In the genomic region with DNA sequence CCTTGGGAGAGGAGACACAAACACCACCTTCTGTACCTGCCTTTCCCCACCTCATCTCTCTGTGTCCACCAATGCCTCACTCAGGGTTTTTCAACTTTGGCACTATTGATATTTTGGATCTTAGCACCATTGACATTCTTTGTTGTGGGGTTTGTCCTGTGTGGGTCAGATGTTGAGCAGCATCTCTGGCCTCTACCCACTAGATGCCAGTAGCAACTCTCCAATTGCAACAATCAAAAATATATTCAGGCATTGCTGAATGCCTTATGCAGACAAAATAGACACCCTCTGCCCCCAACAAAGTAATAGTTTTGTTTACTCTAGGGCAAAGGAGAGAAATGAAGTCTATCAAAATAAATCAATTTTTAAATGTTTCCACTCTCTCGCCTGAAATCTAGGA, we compare ENCODE assay signal across 22 cellular contexts.
"Had no signal": no experiment of that assay in that cellular context is flagged by ENCODE, and none has a peak within 500 bp of the region (broad histone marks: within the 10 kb centered on the region; RNA-seq: fewer than 3 reads in every experiment).

No MANE protein-coding gene starts in this region.

- DNase-seq: activated B cell treated with CpG ODN at 0.5 μM for 24 hours; activated CD4-positive, alpha-beta T cell treated with anti-CD3 and anti-CD28 coated beads for 36 hours; activated CD4-positive, alpha-beta T cell treated with anti-CD3 and anti-CD28 coated beads, Interleukin-2, amount 50 U/mL, for 4 hours; activated CD8-positive, alpha-beta memory T cell treated with anti-CD3 and anti-CD28 coated beads for 24 hours; activated CD8-positive, alpha-beta memory T cell treated with anti-CD3 and anti-CD28 coated beads, Interleukin-2, amount 50 U/mL, for 4 hours; activated T-cell treated with anti-CD3 and anti-CD28 coated beads, Interleukin-2, amount 50 U/mL, for 24 hours; adrenal gland; foreskin keratinocyte; glutamatergic neuron; mesenchymal stem cell; pancreas; right cardiac atrium; stimulated activated CD4-positive, alpha-beta T cell treated with anti-CD3 and anti-CD28 coated beads, Interleukin-12 subunit alpha, Interleukin-12 subunit beta, amount 100 ng/mL, for 4 hours; stimulated activated CD4-positive, alpha-beta T cell treated with anti-CD3 and anti-CD28 coated beads, Interleukin-1b, Interleukin-23, amount 100 ng/mL, for 48 hours; stimulated activated naive CD8-positive, alpha-beta T cell treated with anti-CD3 and anti-CD28 coated beads, Interleukin-15, amount 100 ng/mL, for 72 hours; T-helper 17 cell; transverse colon had no signal

- H3K4me3 ChIP-seq: adrenal gland, coronary artery, pancreas, suprapubic skin, transverse colon had no signal

- H3K36me3 ChIP-seq: adrenal gland, neutrophil, pancreas, suprapubic skin, transverse colon had no signal

- ATAC-seq: activated CD4-positive, alpha-beta T cell treated with anti-CD3 and anti-CD28 coated beads for 36 hours; activated naive CD4-positive, alpha-beta T cell treated with anti-CD3 and anti-CD28 coated beads, Interleukin-2, amount 50 U/mL, for 72 hours; activated T-helper 17 cell treated with anti-CD3 and anti-CD28 coated beads, Interleukin-2, amount 50 U/mL, for 72 hours; foreskin keratinocyte; pancreas; stimulated activated naive CD8-positive, alpha-beta T cell treated with anti-CD3 and anti-CD28 coated beads, Interleukin-15, amount 100 ng/mL, for 72 hours; T-helper 17 cell had no signal

- H3K27me3 ChIP-seq: adrenal gland, foreskin keratinocyte, neutrophil, pancreas, suprapubic skin, transverse colon had no signal

- H3K27ac ChIP-seq: adrenal gland, coronary artery, foreskin keratinocyte, neutrophil, pancreas, suprapubic skin, transverse colon had no signal

- H3K4me1 ChIP-seq: adrenal gland, foreskin keratinocyte, pancreas, suprapubic skin, transverse colon had no signal

- H3K9me3 ChIP-seq: adrenal gland, neutrophil, pancreas, transverse colon had no signal
